8 cellular contexts compared by ENCODE assay signal in genomic region chr11:83157755-83158473, GRCh38. TPM values are rescaled to one million over a fixed set of nuclear protein-coding genes. Genes with fewer than 3 reads are reported as not detected.
DNase-seq lines count a peak whose midpoint lies in the region; ATAC-seq, FAIRE-seq and TF ChIP-seq lines count a peak whose summit lies in the region.

No MANE protein-coding gene starts in this region.

- intact Hi-C loops in GM12878 (cut with micrococcal nuclease; ENCODE audit: unreplicated experiment), result loop anchor here (2.0 to 5.0 kb wide), 5 partner anchors 41 to 256 kb away; partner anchors contain the start of genes DDIAS and PRCP

- ATAC-seq in GM12878 (peak; percentile 41), HG02852 (IDR thresholded peaks at IDR 0.05; ENCODE audit: unreplicated experiment) (no peak), GM21423 (IDR thresholded peaks at IDR 0.05; ENCODE audit: unreplicated experiment) (no peak)

- in situ Hi-C loops in G401 (cut with HindIII; ENCODE audit: low sequenced_read_pairs), result no loop called here
- in situ Hi-C loops in GM12878 (cut with MboI), result loop anchor here (5.0 kb wide), 2 partner anchors 86 to 256 kb away; partner anchors contain the start of genes DDIAS, PRCP and RAB30

- no peaks in the 10 kb centered on the region; the same call in 1 of the 2 replicates for H3K36me3 ChIP-seq in MM.1S (replicated peaks; ENCODE audit: insufficient read depth, low read length)
- H3K36me3 ChIP-seq in GM12878 (ENCODE audit: control insufficient read depth in 2 of 2, insufficient read depth in 2 of 2, low read length in 1 of 2), result peaks cover 0 to 13% of the 10 kb centered on the region in 2 experiments; a peak in 2 of 4 replicates
- H3K36me3 ChIP-seq in iPS-15b (ENCODE audit: control insufficient read depth, insufficient read depth, low read length), result no peaks in the 10 kb centered on the region

- H4K20me1 ChIP-seq in MM.1S (ENCODE audit: insufficient read depth, low read length) (peaks cover 19% of the 10 kb centered on the region), GM12878 (ENCODE audit: control insufficient read depth, insufficient read depth) (peaks cover 2% of the 10 kb centered on the region)

- H3K9me2 ChIP-seq in MM.1S (replicated peaks; ENCODE audit: insufficient read depth, low read length), result no peaks in the 10 kb centered on the region

- H3K27ac ChIP-seq in MM.1S (ENCODE audit: low read length), result peak overlapping the region; percentile 89
- peak overlapping the region; percentile 99 for H3K27ac ChIP-seq in GM12878 (ENCODE audit: control insufficient read depth, insufficient read depth)

- peak overlapping the region; percentile 98 for H3K4me3 ChIP-seq in MM.1S (ENCODE audit: low read length)
- H3K4me3 ChIP-seq in GM12878, result peak overlapping the region; percentile 98
- peak overlapping the region; percentile 98 for H3K4me3 ChIP-seq in iPS-15b (ENCODE audit: low read depth, low read length)
- H3K4me3 ChIP-seq in skeletal muscle cell (ENCODE audit: low read depth, low read length), result peak overlapping the region; percentile 100

- 0 out of 4 replicates have a peak, but pooled peaks of 1 of the 2 experiments have one; percentile 35 for TF ChIP-seq EP300 in GM12878 (IDR thresholded peaks at IDR 0.05; ENCODE audit: borderline replicate concordance in 1 of 2, control insufficient read depth in 1 of 2, low read depth in 2 of 2, low read length in 2 of 2)

- H3K27me3 ChIP-seq in MM.1S (replicated peaks; ENCODE audit: insufficient read depth, low read length), result no peaks in the 10 kb centered on the region
- H3K27me3 ChIP-seq in GM12878 (replicated peaks in 1 of 2; ENCODE audit: control insufficient read depth in 2 of 2, insufficient read depth in 2 of 2, low read length in 1 of 2), result no peaks in the 10 kb centered on the region
- no peaks in the 10 kb centered on the region for H3K27me3 ChIP-seq in iPS-15b (ENCODE audit: control insufficient read depth, insufficient read depth, low read length)

- BruUV-seq in GM12878 (replicated peaks; lab: Mats Ljungman, UMichigan), result no TSS peak

- POLR2A ChIA-PET in GM12878 (lab: Charles Lee), result interaction anchor here (0.8 to 4.1 kb wide), 8 partner anchors 17 to 257 kb away, joined by 3 to 42 read pairs (median 10); partner anchors contain the start of genes ANKRD42, DDIAS, PRCP and RAB30

- CTCF ChIA-PET in GM12878 (lab: Yijun Ruan, JAX), result interaction anchor here (0.7 to 2.0 kb wide), 2 partner anchors 96 to 151 kb away, joined by 3 to 6 read pairs; no protein-coding TSS in a partner anchor

- TF ChIP-seq RAD21 in GM12878 (IDR thresholded peaks at IDR 0.05; ENCODE audit: insufficient read depth, low read depth, low read length), result no peak

- no peak for FAIRE-seq in GM12878 (lab: Jason Lieb, UNC)

- H3K9ac ChIP-seq in MM.1S (ENCODE audit: low read length), result peak overlapping the region; percentile 98
- peak overlapping the region; percentile 97 for H3K9ac ChIP-seq in GM12878 (ENCODE audit: control insufficient read depth, insufficient read depth, low read length)
- H3K9ac ChIP-seq in iPS-15b (ENCODE audit: low read depth, low read length), result peak overlapping the region; percentile 98

- H2AFZ ChIP-seq in MM.1S (ENCODE audit: low read length), result no peak overlapping the region
- no peak overlapping the region for H2AFZ ChIP-seq in GM12878 (ENCODE audit: control insufficient read depth, low read depth, low read length)

- under 1% methylated on average over 14 of the region's 14 CpGs for WGBS in GM12878 (ENCODE audit: insufficient coverage, insufficient replicate concordance, low lambda C conversion rate, missing lambda C conversion rate)

- peaks cover 60% of the 10 kb centered on the region for H3K79me2 ChIP-seq in MM.1S (ENCODE audit: low read length)
- peaks cover 63% of the 10 kb centered on the region for H3K79me2 ChIP-seq in GM12878 (ENCODE audit: control insufficient read depth, insufficient read depth, low read length)

- DNase-seq in G401 (ENCODE audit: low spot score) (peak; percentile 58), MM.1S (peak; percentile 48), T-helper 22 cell (ENCODE audit: low read depth) (peak; percentile 18), GM12878 (ENCODE audit: low read depth, low spot score) (no peak), skeletal muscle cell (ENCODE audit: low read depth) (no peak)

- TF ChIP-seq POLR2A in GM12878 (IDR thresholded peaks at IDR 0.05; ENCODE audit: low read depth, low read length), result peak; percentile 25; the same call in 1 of the 2 replicates

- H3K9me3 ChIP-seq in MM.1S (replicated peaks; ENCODE audit: insufficient read depth, low read length) (no peaks in the 10 kb centered on the region), GM12878 (replicated peaks; ENCODE audit: control insufficient read depth, insufficient read depth, low read length) (no peaks in the 10 kb centered on the region), iPS-15b (ENCODE audit: control insufficient read depth, insufficient read depth, low read length) (no peaks in the 10 kb centered on the region)

- H3K4me2 ChIP-seq in MM.1S (ENCODE audit: low read depth, low read length), result peak overlapping the region; percentile 93
- H3K4me2 ChIP-seq in GM12878 (ENCODE audit: control insufficient read depth, insufficient read depth), result peak overlapping the region; percentile 53

- SMC1A ChIA-PET in GM12878 (lab: Charles Lee; ENCODE audit: uncharacterized antibody, unreplicated experiment), result interaction anchor here (0.9 to 3.9 kb wide), 6 partner anchors 29 to 256 kb away, joined by 3 to 48 read pairs (median 6); partner anchors contain the start of genes DDIAS and RAB30

- H3F3A ChIP-seq in MM.1S (ENCODE audit: insufficient read depth, low read length), result peaks cover 53% of the 10 kb centered on the region

- peaks cover 33% of the 10 kb centered on the region for H3K4me1 ChIP-seq in MM.1S (ENCODE audit: low read length)
- peaks cover 3% of the 10 kb centered on the region for H3K4me1 ChIP-seq in GM12878 (ENCODE audit: control insufficient read depth, insufficient read depth, low read length)
- peaks cover 8% of the 10 kb centered on the region for H3K4me1 ChIP-seq in iPS-15b (ENCODE audit: control insufficient read depth, insufficient read depth, low read length)

- TF ChIP-seq CTCF in MM.1S (IDR thresholded peaks at IDR 0.05; ENCODE audit: low read length) (no peak), GM12878 (IDR thresholded peaks at IDR 0.05 in 2 of 3, conservative IDR thresholded peaks at IDR 0.05 in 1 of 3; ENCODE audit: control insufficient read depth in 2 of 3, extremely low read depth in 1 of 3, insufficient read depth in 1 of 3, low read depth in 3 of 3, low read length in 3 of 3) (no peak; a peak in 1 of 6 replicates)

- RAD21 ChIA-PET in GM12878 (lab: Charles Lee; ENCODE audit: unreplicated experiment), result interaction anchor here (1.2 to 2.9 kb wide), 7 partner anchors 41 to 257 kb away, joined by 3 to 21 read pairs (median 10); partner anchors contain the start of genes DDIAS and PRCP

TF ChIP-seq in GM12878, 131 proteins besides CTCF, POLR2A, EP300 and RAD21 (continues in another document):
- TF ChIP-seq MAX (IDR thresholded peaks at IDR 0.05; ENCODE audit: low read depth, low read length) (peak; percentile 4; the same call in 1 of the 2 replicates), BMI1 (IDR thresholded peaks at IDR 0.05; ENCODE audit: borderline replicate concordance) (peak; percentile 27; the same call in 1 of the 2 replicates), YY1 (IDR thresholded peaks at IDR 0.05; ENCODE audit: low read depth, low read length) (peak; percentile 94), HDGF (IDR thresholded peaks at IDR 0.05) (no peak), NFIC (IDR thresholded peaks at IDR 0.05; ENCODE audit: low read depth, low read length) (0 out of 2 replicates have a peak, but pooled peaks have one; percentile 12)

RNA-seq across cellular contexts. Expression of gene PCF11, which starts 1.0 kb away (rescaled TPM):
- total RNA-seq in G401 (2014; rRNA removed; shearing (Covaris generic)), result 10.8 and 22.3 TPM in 2 replicates
- total RNA-seq in GM12878 (2013; cell fraction: nucleolus; rRNA removed), result 240 TPM in 2 replicates
- total RNA-seq in GM12878 (2014; rRNA removed), result 43.2 and 51.2 TPM in 2 replicates
- total RNA-seq in GM12878 (2014; rRNA removed; fragmentation: Illumina TruSeq; extraction: Trizol), result 65.4 and 68.4 TPM in 2 replicates
- 56.2 and 59.2 TPM in 2 replicates for total RNA-seq in GM12878 (2021)
- 22.5 TPM for polyA plus RNA-seq in GM12878 (2011; ENCODE audit: low read depth)
- polyA plus RNA-seq in GM12878 (2011; rRNA removed), result 90.4 and 129 TPM in 2 replicates
- 48.7 and 66.2 TPM in 2 replicates for polyA plus RNA-seq in GM12878 (2011; cell fraction: cytosol; rRNA removed)
- polyA plus RNA-seq in GM12878 (2011; cell fraction: nucleus; rRNA removed), result 174 and 185 TPM in 2 replicates
- 43.7 and 50.5 TPM in 2 replicates for polyA plus RNA-seq in GM12878 (2012)
- 52.8 and 60.5 TPM in 2 replicates for polyA plus RNA-seq in GM12878 (2014; fragmentation: Illumina TruSeq; extraction: Trizol)
- 10 to 100 TPM in 1 of 2 experiments, 1 to 10 TPM in 1; 9.2 to 10.1 TPM for polyA plus RNA-seq in GM12878 (2014; fragmentation: Nextera tagmentation; extraction: Ambion mirVana)
- polyA plus RNA-seq in GM12878 (2014; rRNA removed), result 58.3 and 60.7 TPM in 2 replicates
- polyA plus RNA-seq in GM12878 (2016; fragmentation: Nextera tagmentation; extraction: Ambion mirVana), result 10 to 100 TPM; 20.9 to 22.8 TPM
- 69.5 and 93.1 TPM in 2 replicates for polyA minus RNA-seq in GM12878 (2011; rRNA and poly(A)+ RNA removed)
- polyA minus RNA-seq in GM12878 (2011; cell fraction: cytosol; rRNA and poly(A)+ RNA removed), result 17.2 and 34.0 TPM in 2 replicates
- polyA minus RNA-seq in GM12878 (2011; cell fraction: nucleus; rRNA and poly(A)+ RNA removed), result 150 and 205 TPM in 2 replicates

RNA-seq across cellular contexts. Expression of gene ANKRD42, which starts 35.6 kb away (rescaled TPM):
- total RNA-seq in G401 (2014; rRNA removed; shearing (Covaris generic)), result 5.1 and 15.1 TPM in 2 replicates
- total RNA-seq in GM12878 (2013; cell fraction: nucleolus; rRNA removed), result 3.8 and 4.2 TPM in 2 replicates
- total RNA-seq in GM12878 (2014; rRNA removed) (1.7 and 1.9 TPM in 2 replicates), GM12878 (2014; rRNA removed; fragmentation: Illumina TruSeq; extraction: Trizol) (1.4 and 1.5 TPM in 2 replicates), GM12878 (2021) (1.4 and 2.9 TPM in 2 replicates)
- polyA plus RNA-seq in GM12878 (2011; ENCODE audit: low read depth), result 1.3 TPM
- polyA plus RNA-seq in GM12878 (2011; rRNA removed) (2.2 and 2.5 TPM in 2 replicates), GM12878 (2014; fragmentation: Illumina TruSeq; extraction: Trizol) (1.7 and 2.2 TPM in 2 replicates), GM12878 (2014; fragmentation: Nextera tagmentation; extraction: Ambion mirVana) (1 to 10 TPM in 1 of 2 experiments, under 1 TPM in 1; 0.68 to 2.0 TPM), GM12878 (2014; rRNA removed) (1.5 and 1.8 TPM in 2 replicates), GM12878 (2016; fragmentation: Nextera tagmentation; extraction: Ambion mirVana) (1 to 10 TPM; 3.0 to 3.2 TPM)
- polyA plus RNA-seq in GM12878 (2011; cell fraction: cytosol; rRNA removed), result 0.90 and 1.4 TPM in 2 replicates
- polyA plus RNA-seq in GM12878 (2011; cell fraction: nucleus; rRNA removed), result 1.2 TPM in 2 replicates
- 1.7 TPM in 2 replicates for polyA plus RNA-seq in GM12878 (2012)
- polyA minus RNA-seq in GM12878 (2011; rRNA and poly(A)+ RNA removed), result 1.5 and 3.3 TPM in 2 replicates
- 0.83 and 1.7 TPM in 2 replicates for polyA minus RNA-seq in GM12878 (2011; cell fraction: cytosol; rRNA and poly(A)+ RNA removed)
- polyA minus RNA-seq in GM12878 (2011; cell fraction: nucleus; rRNA and poly(A)+ RNA removed), result 0.73 and 1.4 TPM in 2 replicates

Comparison
In these comparisons a context has a peak if more than half of its experiments do, and no peak if none do; other contexts are left out.
1. DNase-seq: peak in G401 (single experiment), MM.1S (single experiment) and T-helper 22 cell (single experiment); none in GM12878 (single experiment) and skeletal muscle cell (single experiment).
2. Peak in every context shown above with its lines, with median percentiles within 50 percentile points of each other: H3K4me3 ChIP-seq and H3K9ac ChIP-seq.